In the genomic region with DNA sequence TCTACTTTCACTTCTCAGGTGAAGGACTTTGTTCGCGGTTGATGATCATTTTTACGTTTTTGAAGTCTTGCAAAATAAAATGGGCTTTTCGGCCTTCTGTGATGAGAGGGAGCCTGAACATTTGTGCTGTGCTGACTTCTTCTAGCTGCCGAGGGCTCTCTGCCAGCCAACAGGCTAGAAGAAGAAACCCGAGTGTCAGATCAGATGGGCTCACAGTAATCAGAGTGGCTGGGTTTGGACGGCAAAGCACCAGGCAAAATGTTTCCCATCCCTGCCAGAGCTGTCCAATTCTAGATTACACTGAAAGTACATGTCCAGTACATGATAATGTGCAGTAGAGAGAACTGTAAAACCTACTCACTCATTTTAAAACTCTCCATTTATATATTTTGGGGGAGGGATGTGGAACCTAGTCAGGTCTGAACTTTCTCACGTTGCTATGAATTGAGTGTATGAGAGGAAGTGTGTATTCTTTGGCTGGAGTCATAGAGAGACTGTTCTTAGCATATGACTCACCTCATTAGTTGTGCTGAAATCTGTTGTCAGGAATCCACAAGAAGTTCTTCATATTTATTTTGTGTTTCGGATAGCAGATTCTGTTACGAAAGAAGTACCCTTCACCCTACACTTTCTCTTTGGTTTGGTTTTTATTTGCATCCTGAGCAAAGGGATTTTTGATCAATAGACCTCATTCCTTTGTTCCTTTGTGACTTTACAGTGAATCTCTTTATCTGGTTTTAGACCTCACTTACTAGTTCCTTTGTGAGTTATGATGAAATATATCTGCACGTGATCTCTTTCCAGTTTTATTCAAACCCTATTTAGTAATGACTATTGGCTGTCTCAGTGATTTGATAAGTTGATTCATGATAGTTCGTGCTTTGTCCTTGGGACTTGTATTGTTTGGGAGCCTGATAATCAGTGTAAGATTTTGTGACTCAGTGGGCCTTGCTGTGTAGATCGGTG, we compare ENCODE assay signal across 8 cellular contexts. TPM values are rescaled to one million over a fixed set of nuclear protein-coding genes. Genes with fewer than 3 reads are reported as not detected.
DNase-seq lines count a peak whose midpoint lies in the region; ATAC-seq and TF ChIP-seq lines count a peak whose summit lies in the region.

No MANE protein-coding gene starts in this region.

- H3K9me3 ChIP-seq in OCI-LY7 (ENCODE audit: low read length) = no peaks in the 10 kb centered on the region
- H3K9me3 ChIP-seq in right cardiac atrium (ENCODE audit: control insufficient read depth, low read length) = no peaks in the 10 kb centered on the region

- BruUV-seq in OCI-LY7 (replicated peaks; lab: Mats Ljungman, UMichigan) = no TSS peak

- H3K27ac ChIP-seq in OCI-LY7 (ENCODE audit: low read depth, low read length, poor library complexity, severe bottlenecking) (peak overlapping the region; percentile 70), right cardiac atrium (ENCODE audit: low read length) (peak overlapping the region; percentile 98)

- H3K4me1 ChIP-seq in OCI-LY7 (ENCODE audit: insufficient read depth, low read length, poor library complexity, severe bottlenecking) = peaks cover 63% of the 10 kb centered on the region
- peaks cover 28% of the 10 kb centered on the region for H3K4me1 ChIP-seq in right cardiac atrium (ENCODE audit: control insufficient read depth, insufficient read depth, low read length)

- POLR2A ChIA-PET in BJ (lab: Charles Lee) = no interaction called here
- POLR2A ChIA-PET in OCI-LY7 (lab: Charles Lee) = interaction anchor here (0.7 to 2.6 kb wide), 6 partner anchors 10 to 122 kb away, joined by 3 to 13 read pairs (median 6); no protein-coding TSS in a partner anchor

- intact Hi-C loops in OCI-LY7 (cut with micrococcal nuclease; ENCODE audit: unreplicated experiment) = loop anchor here (2.0 to 5.0 kb wide), 3 partner anchors 146 to 681 kb away; no protein-coding TSS in a partner anchor
- intact Hi-C loops in right cardiac atrium (cut with DNase I) = loop anchor here in 2 of 4 donors (5.0 to 10.0 kb wide), 3 partner anchors 39 to 223 kb away; no protein-coding TSS in a partner anchor
- intact Hi-C loops in sciatic nerve (cut with DNase I) = no loop called here

- no peaks in the 10 kb centered on the region for H3K9me2 ChIP-seq in OCI-LY7 (ENCODE audit: insufficient read depth, low read length)

- peak overlapping the region; percentile 23; the same call in 1 of the 2 replicates for H3K4me3 ChIP-seq in BJ (ENCODE audit: low read depth, low read length)
- H3K4me3 ChIP-seq in OCI-LY7 (ENCODE audit: low read depth, low read length, poor library complexity, severe bottlenecking) = peak overlapping the region; percentile 74
- no peak overlapping the region for H3K4me3 ChIP-seq in right cardiac atrium (ENCODE audit: low read length)

- no peaks in the 10 kb centered on the region for H3K27me3 ChIP-seq in BJ (ENCODE audit: control insufficient read depth, insufficient read depth, low read length)
- no peaks in the 10 kb centered on the region for H3K27me3 ChIP-seq in right cardiac atrium (ENCODE audit: control insufficient read depth, insufficient read depth)

- TF ChIP-seq CTCF in BJ (IDR thresholded peaks at IDR 0.05; ENCODE audit: insufficient read depth, low read depth, low read length) = no peak
- TF ChIP-seq CTCF in OCI-LY7 (conservative IDR thresholded peaks at IDR 0.05; ENCODE audit: low read length) = no peak

- peak; percentile 79 for DNase-seq in BJ (ENCODE audit: low read depth)
- peak; percentile 62 for DNase-seq in OCI-LY7 (ENCODE audit: low spot score)
- DNase-seq in amygdala (lab: John Stamatoyannopoulos, UW) = peak in 39 of 56 donors; percentile 3 to 81 (median 31)
- peak; percentile 82 to 94 (median 86) for DNase-seq in right cardiac atrium
- peak; percentile 67 for DNase-seq in sciatic nerve (ENCODE audit: low spot score)
- no peak for DNase-seq in NCI-H1048 (lab: John Stamatoyannopoulos, UW)

- CTCF ChIA-PET in BJ (lab: Yijun Ruan, JAX) (interaction anchor here (3.0 kb wide), 1 partner anchor 121 kb away, joined by 12 read pairs; no protein-coding TSS in a partner anchor), OCI-LY7 (lab: Charles Lee; ENCODE audit: unreplicated experiment) (no interaction called here)

- peaks cover 96% of the 10 kb centered on the region for H3K79me2 ChIP-seq in OCI-LY7 (ENCODE audit: insufficient read depth, low read depth, low read length)

- ATAC-seq in GM18873 (IDR thresholded peaks at IDR 0.05; ENCODE audit: low FRiP score, unreplicated experiment) (peak; percentile 75), HG03097 (IDR thresholded peaks at IDR 0.05; ENCODE audit: low FRiP score, unreplicated experiment) (peak; percentile 67), right cardiac atrium (peak; percentile 47 to 49), sciatic nerve (peak; percentile 76)

- peaks cover 60% of the 10 kb centered on the region for H4K20me1 ChIP-seq in OCI-LY7 (ENCODE audit: insufficient read depth, low read length)

- no peak overlapping the region for H2AFZ ChIP-seq in OCI-LY7 (ENCODE audit: low read length)

- WGBS in right cardiac atrium = 23% methylated on average over 13 of the region's 13 CpGs

- peak overlapping the region; percentile 88 for H3K4me2 ChIP-seq in OCI-LY7 (ENCODE audit: low read length)

- H3K36me3 ChIP-seq in BJ (ENCODE audit: control insufficient read depth, insufficient read depth, low read length) (no peaks in the 10 kb centered on the region), OCI-LY7 (ENCODE audit: insufficient read depth, low read length) (peaks cover 62% of the 10 kb centered on the region)

RNA-seq across cellular contexts. Expression of a gene that starts 4.8 kb away (rescaled TPM):
- 312 and 392 TPM in 2 replicates for polyA plus RNA-seq in BJ (2011; rRNA removed)
- 195 and 252 TPM in 2 replicates for polyA minus RNA-seq in BJ (2011; rRNA and poly(A)+ RNA removed)
- total RNA-seq in OCI-LY7 (2014; rRNA removed; shearing (Covaris generic)) = 66.8 and 74.4 TPM in 2 replicates
- 183 and 186 TPM in 2 replicates for total RNA-seq in OCI-LY7 (2022)
- 100 to 1,000 TPM; 166 to 326 (median 226) TPM for total RNA-seq in right cardiac atrium
- 155 TPM for polyA plus RNA-seq in right cardiac atrium
- total RNA-seq in sciatic nerve = 251 TPM
